Comparison of ENCODE assay signal across 9 cellular contexts in the genomic region with DNA sequence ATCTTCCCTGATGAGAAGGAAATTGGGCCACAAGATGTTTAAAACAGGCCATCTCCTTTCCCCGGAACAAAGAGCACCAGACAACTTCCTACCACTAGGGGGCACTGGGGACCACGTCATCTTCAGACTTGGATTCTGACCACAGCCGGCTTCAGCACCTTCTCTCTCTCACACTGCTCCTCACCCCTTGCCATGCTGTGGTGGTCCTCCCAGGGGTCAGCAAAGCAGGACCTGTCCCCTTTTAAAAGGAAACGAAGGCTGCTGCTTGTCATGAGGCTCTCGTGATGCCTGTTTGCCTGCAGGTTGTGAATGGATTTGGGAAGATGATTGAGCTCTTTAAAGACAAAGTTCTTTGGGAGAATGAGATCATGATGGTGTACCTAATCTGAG. TPM values are rescaled to one million over a fixed set of nuclear protein-coding genes. Genes with fewer than 3 reads are reported as not detected.
DNase-seq lines count a peak whose midpoint lies in the region; ATAC-seq lines count a peak whose summit lies in the region.
"Had no signal": no experiment of that assay in that cellular context is flagged by ENCODE, and none has a peak within 500 bp of the region (broad histone marks: within the 10 kb centered on the region; RNA-seq: fewer than 3 reads in every experiment).

No MANE protein-coding gene starts in this region.

- DNase-seq in DMS79 treated with DMSO at 0.1 percent for 48 hours (lab: John Stamatoyannopoulos, UW) (peak; percentile 54), DMS79 (lab: John Stamatoyannopoulos, UW) (no peak), NCI-H82 treated with DMSO at 0.1 percent for 48 hours (lab: John Stamatoyannopoulos, UW; ENCODE audit: unreplicated experiment) (peak; percentile 46), mesendoderm (peak; percentile 88)
- peak; percentile 91 for DNase-seq in activated CD8-positive, alpha-beta T cell treated with anti-CD3 and anti-CD28 coated beads, Interleukin-2, amount 10 ng/mL, durations not matched to agents 7 days and 5 days
- peak; percentile 80 to 86 (median 86) for DNase-seq in effector memory CD8-positive, alpha-beta T cell
- DNase-seq in stimulated activated CD8-positive, alpha-beta memory T cell treated with anti-CD3 and anti-CD28 coated beads, Interleukin-15, amount 100 ng/mL, for 1 hour (ENCODE audit: low read depth), result peak; percentile 69

- no peak overlapping the region for H2BK5ac ChIP-seq in mesendoderm (ENCODE audit: low read length)

- CTCF ChIA-PET in activated CD8-positive, alpha-beta T cell treated with anti-CD3 and anti-CD28 coated beads, Interleukin-2, amount 10 ng/mL, durations not matched to agents 7 days and 5 days (lab: Charles Lee), result interaction anchor here (0.6 to 14.6 kb wide), 34 partner anchors 9 to 235 kb away, joined by 3 to 220 read pairs (median 4); a partner anchor contains a TSS

- H3K4ac ChIP-seq in mesendoderm (ENCODE audit: low read depth, low read length), result no peak overlapping the region

- no peak overlapping the region for H2BK120ac ChIP-seq in mesendoderm (ENCODE audit: low read depth, low read length)

- H3K4me1 ChIP-seq in mesendoderm (ENCODE audit: control insufficient read depth, low read depth, low read length), result no peaks in the 10 kb centered on the region
- H3K4me1 ChIP-seq: BLaER1 had no signal

- H3K27me3 ChIP-seq in mesendoderm (ENCODE audit: insufficient read depth, low read length, poor library complexity), result no peaks in the 10 kb centered on the region
- H3K27me3 ChIP-seq: BLaER1 had no signal

- no peak overlapping the region for H3K23ac ChIP-seq in mesendoderm (ENCODE audit: low read length)

- H3K36me3 Mint-ChIP-seq in activated CD8-positive, alpha-beta T cell treated with anti-CD3 and anti-CD28 coated beads, Interleukin-2, amount 10 ng/mL, durations not matched to agents 7 days and 5 days (ENCODE audit: low read depth), result peaks cover 32% of the 10 kb centered on the region
- peaks cover 39% of the 10 kb centered on the region for H3K36me3 Mint-ChIP-seq in effector memory CD8-positive, alpha-beta T cell (ENCODE audit: insufficient read depth)

- WGBS in mesendoderm (ENCODE audit: extremely low coverage, insufficient coverage, low lambda C conversion rate), result no CpG with 5 or more reads among the region's 5 CpGs

- no peak overlapping the region for H3K56ac ChIP-seq in mesendoderm (ENCODE audit: low read length)

- no peak overlapping the region for H3K4me3 ChIP-seq in mesendoderm (ENCODE audit: low read length)
- H3K4me3 ChIP-seq: BLaER1 had no signal

- peaks cover 3% of the 10 kb centered on the region for H3K9me3 Mint-ChIP-seq in activated CD8-positive, alpha-beta T cell treated with anti-CD3 and anti-CD28 coated beads, Interleukin-2, amount 10 ng/mL, durations not matched to agents 7 days and 5 days (ENCODE audit: insufficient read depth)
- H3K9me3 Mint-ChIP-seq in effector memory CD8-positive, alpha-beta T cell, result no peaks in the 10 kb centered on the region

- H3K27ac Mint-ChIP-seq in activated CD8-positive, alpha-beta T cell treated with anti-CD3 and anti-CD28 coated beads, Interleukin-2, amount 10 ng/mL, durations not matched to agents 7 days and 5 days, result no peak overlapping the region
- no peak overlapping the region for H3K27ac Mint-ChIP-seq in effector memory CD8-positive, alpha-beta T cell

- H3K4me3 Mint-ChIP-seq in activated CD8-positive, alpha-beta T cell treated with anti-CD3 and anti-CD28 coated beads, Interleukin-2, amount 10 ng/mL, durations not matched to agents 7 days and 5 days, result no peak overlapping the region
- no peak overlapping the region for H3K4me3 Mint-ChIP-seq in effector memory CD8-positive, alpha-beta T cell

- H3K27ac ChIP-seq in mesendoderm (ENCODE audit: low read depth, low read length), result no peak overlapping the region
- H3K27ac ChIP-seq: BLaER1 had no signal

- H3K4me2 ChIP-seq in mesendoderm (ENCODE audit: low read length), result no peak overlapping the region
- H3K4me2 ChIP-seq: BLaER1 had no signal

- no peaks in the 10 kb centered on the region for H3K27me3 Mint-ChIP-seq in activated CD8-positive, alpha-beta T cell treated with anti-CD3 and anti-CD28 coated beads, Interleukin-2, amount 10 ng/mL, durations not matched to agents 7 days and 5 days (ENCODE audit: low read depth)
- no peaks in the 10 kb centered on the region for H3K27me3 Mint-ChIP-seq in effector memory CD8-positive, alpha-beta T cell

- H2BK15ac ChIP-seq in mesendoderm (replicated peaks; ENCODE audit: low read depth), result no peak overlapping the region

- H3K4me1 Mint-ChIP-seq in activated CD8-positive, alpha-beta T cell treated with anti-CD3 and anti-CD28 coated beads, Interleukin-2, amount 10 ng/mL, durations not matched to agents 7 days and 5 days (ENCODE audit: low read depth), result peaks cover 17% of the 10 kb centered on the region
- no peaks in the 10 kb centered on the region for H3K4me1 Mint-ChIP-seq in effector memory CD8-positive, alpha-beta T cell (ENCODE audit: low read depth in 2 of 2)

- H4K5ac ChIP-seq in mesendoderm (ENCODE audit: low read length), result no peak overlapping the region

- no peak overlapping the region for H3K18ac ChIP-seq in mesendoderm (ENCODE audit: low read length)

- no peaks in the 10 kb centered on the region for H3K79me2 ChIP-seq in mesendoderm (ENCODE audit: control insufficient read depth, insufficient read depth, low read length)

- POLR2A ChIA-PET in activated CD8-positive, alpha-beta T cell treated with anti-CD3 and anti-CD28 coated beads, Interleukin-2, amount 10 ng/mL, durations not matched to agents 7 days and 5 days (lab: Charles Lee), result interaction anchor here (0.6 to 1.4 kb wide), 4 partner anchors 11 to 82 kb away, joined by 3 to 5 read pairs (median 3); a partner anchor contains a TSS

- H2AK5ac ChIP-seq in mesendoderm (ENCODE audit: low read length), result no peak overlapping the region

- no peaks in the 10 kb centered on the region for H3K36me3 ChIP-seq in mesendoderm (ENCODE audit: control insufficient read depth, insufficient read depth, low read length)

- ATAC-seq in HG03354 (IDR thresholded peaks at IDR 0.05; ENCODE audit: poor library complexity, severe bottlenecking, unreplicated experiment), result peak; percentile 76
- ATAC-seq in activated CD8-positive, alpha-beta T cell treated with anti-CD3 and anti-CD28 coated beads, Interleukin-2, amount 10 ng/mL, durations not matched to agents 7 days and 5 days, result peak; percentile 82
- peak; percentile 96 for ATAC-seq in effector memory CD8-positive, alpha-beta T cell (replicated peaks)

- H4K8ac ChIP-seq in mesendoderm (ENCODE audit: low read depth, low read length), result no peak overlapping the region

- no peaks in the 10 kb centered on the region for H3K79me1 ChIP-seq in mesendoderm (ENCODE audit: low read length)

- no peak overlapping the region for H3K9ac ChIP-seq in mesendoderm (ENCODE audit: low read length)
- H3K9ac ChIP-seq: BLaER1 had no signal

RNA-seq across cellular contexts. Expression of a gene that starts 16.2 kb away (rescaled TPM):
- total RNA-seq in activated CD8-positive, alpha-beta T cell treated with anti-CD3 and anti-CD28 coated beads, Interleukin-2, amount 10 ng/mL, durations not matched to agents 7 days and 5 days, result 10 to 100 TPM; 31.7 to 32.3 TPM
- polyA plus RNA-seq in mesendoderm (2013, experiment 1 of 2), result 12.3 TPM
- polyA plus RNA-seq in mesendoderm (2013, experiment 2 of 2), result 12.4 TPM

RNA-seq across cellular contexts. Expression of a gene that starts 47.0 kb away (rescaled TPM):
- total RNA-seq in activated CD8-positive, alpha-beta T cell treated with anti-CD3 and anti-CD28 coated beads, Interleukin-2, amount 10 ng/mL, durations not matched to agents 7 days and 5 days, result 10 to 100 TPM; 19.5 to 20.5 TPM
- polyA plus RNA-seq in mesendoderm (2013, experiment 1 of 2), result 15.2 TPM
- polyA plus RNA-seq in mesendoderm (2013, experiment 2 of 2), result 16.6 TPM
